In the genomic region with DNA sequence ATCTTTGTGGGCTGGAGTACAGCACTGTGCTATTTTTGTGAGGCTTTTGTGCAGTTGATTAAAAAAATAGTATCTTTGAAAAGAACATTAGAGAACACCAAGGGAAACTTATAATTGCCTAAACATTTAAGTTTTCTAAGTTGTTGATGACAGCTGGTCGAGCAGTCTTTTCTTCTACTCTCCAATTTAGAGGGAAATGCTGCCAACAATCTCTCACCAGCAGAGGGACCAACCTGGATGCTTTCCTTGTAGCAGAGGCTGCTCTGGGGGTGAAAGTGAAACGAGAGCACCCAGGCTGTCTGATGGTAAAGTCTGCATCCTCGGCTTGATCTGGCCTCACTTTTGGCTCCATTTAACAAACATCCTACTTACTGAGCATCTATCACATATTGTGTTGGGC, we compare ENCODE assay signal across 8 cellular contexts.
DNase-seq lines count a peak whose midpoint lies in the region; ATAC-seq, FAIRE-seq and TF ChIP-seq lines count a peak whose summit lies in the region.

No MANE protein-coding gene starts in this region.

- in situ Hi-C loops in brain microvascular endothelial cell (cut with HindIII; ENCODE audit: low pct_ligation_motif_present, low sequenced_read_pairs) = no loop called here

- no peaks in the 10 kb centered on the region for H3K27me3 ChIP-seq in brain microvascular endothelial cell (replicated peaks)

- H3K4me3 ChIP-seq in brain microvascular endothelial cell (ENCODE audit: low read depth, low read length) = no peak overlapping the region

- intact Hi-C loops in left ventricle myocardium superior (cut with micrococcal nuclease) = no loop called here

- FAIRE-seq in D721Med (lab: Jason Lieb, UNC) = no peak

- no peak overlapping the region for H3K27ac ChIP-seq in brain microvascular endothelial cell

- TF ChIP-seq CTCF in D721Med (IDR thresholded peaks at IDR 0.05; ENCODE audit: insufficient read depth, missing control alignments) (peak; percentile 6), brain microvascular endothelial cell (IDR thresholded peaks at IDR 0.05; ENCODE audit: low read depth, low read length, missing control alignments) (peak; percentile 47)

- no peaks in the 10 kb centered on the region for H3K36me3 ChIP-seq in brain microvascular endothelial cell (replicated peaks)

- no peak for DNase-seq in D721Med (ENCODE audit: insufficient read length, low spot score)
- peak; percentile 27 for DNase-seq in brain microvascular endothelial cell
- DNase-seq in superior temporal gyrus (ENCODE audit: extremely low spot score) = peak; percentile 70
- DNase-seq in NCI-H2029 treated with DMSO at 0.1 percent for 48 hours (lab: John Stamatoyannopoulos, UW) = no peak
- no peak for DNase-seq in stimulated activated CD4-positive, alpha-beta T cell treated with anti-CD3 and anti-CD28 coated beads, Interleukin-4, amount 100 ng/mL, for 1 hour
- no peak for DNase-seq in left ventricle myocardium superior

- ATAC-seq in GM19463 (IDR thresholded peaks at IDR 0.05; ENCODE audit: unreplicated experiment) = peak; percentile 88
- ATAC-seq in HG03460 (IDR thresholded peaks at IDR 0.05; ENCODE audit: unreplicated experiment) = peak; percentile 86
- no peak for ATAC-seq in left ventricle myocardium superior

Comparison
In these comparisons a context has a peak if more than half of its experiments do, and no peak if none do; other contexts are left out.
1. DNase-seq: peak in brain microvascular endothelial cell (single experiment) and superior temporal gyrus (single experiment); none in D721Med (single experiment), NCI-H2029 treated with DMSO at 0.1 percent for 48 hours (single experiment), stimulated activated CD4-positive, alpha-beta T cell treated with anti-CD3 and anti-CD28 coated beads, Interleukin-4, amount 100 ng/mL, for 1 hour (single experiment) and left ventricle myocardium superior (single experiment).